8 cellular contexts compared by ENCODE assay signal in genomic region chr9:91775011-91775707, GRCh38.
A peak's percentile ranks its signal among the peaks of the same experiment; 100 is the strongest.
DNase-seq lines count a peak whose midpoint lies in the region; ATAC-seq, FAIRE-seq and TF ChIP-seq lines count a peak whose summit lies in the region.

No MANE protein-coding gene starts in this region.

- H3K27ac ChIP-seq in liver (ENCODE audit: low read depth in 1 of 2, low read length in 2 of 2), result no peak overlapping the region

- no peak overlapping the region for H3K9ac ChIP-seq in liver (ENCODE audit: low read depth in 1 of 2, low read length in 2 of 2)

- no peaks in the 10 kb centered on the region for H3K9me3 ChIP-seq in liver (ENCODE audit: control insufficient read depth in 4 of 4, low read length in 3 of 4)

- peak; percentile 47 for DNase-seq in AG10803 (ENCODE audit: low read depth)
- peak; percentile 81 for DNase-seq in GM19239 (ENCODE audit: insufficient read length, low spot score)
- peak; percentile 43 for DNase-seq in NCI-H2029 treated with DMSO at 0.1 percent for 48 hours (lab: John Stamatoyannopoulos, UW)
- peak; percentile 63 for DNase-seq in activated CD4-positive, CD25-positive, alpha-beta regulatory T cell treated with anti-CD3 and anti-CD28 coated beads, Interleukin-2, amount 50 U/mL, for 72 hours
- DNase-seq in cerebellar cortex (ENCODE audit: low spot score), result peak; percentile 30
- DNase-seq in stimulated activated CD8-positive, alpha-beta memory T cell treated with anti-CD3 and anti-CD28 coated beads, Interleukin-15, amount 100 ng/mL, for 1 hour (ENCODE audit: low read depth), result peak; percentile 42
- no peak for DNase-seq in omental fat pad (ENCODE audit: low spot score)

- WGBS in liver, result 67% methylated on average over 9 of the region's 9 CpGs

- peak; percentile 88 to 94 for TF ChIP-seq RAD21 in liver (IDR thresholded peaks at IDR 0.05)

- no peaks in the 10 kb centered on the region for H3K4me1 ChIP-seq in liver (ENCODE audit: control insufficient read depth in 4 of 4, insufficient read depth in 4 of 4, low read length in 3 of 4)

- H3K36me3 ChIP-seq in liver (ENCODE audit: control insufficient read depth in 4 of 4, insufficient read depth in 3 of 4, low read depth in 1 of 4, low read length in 3 of 4), result no peaks in the 10 kb centered on the region

- H3K27me3 ChIP-seq in liver (ENCODE audit: control insufficient read depth in 4 of 4, insufficient read depth in 4 of 4, low read length in 3 of 4), result peaks cover 0 to 12% (median 0%) of the 10 kb centered on the region in 4 donors

- TF ChIP-seq CTCF in AG10803 (conservative IDR thresholded peaks at IDR 0.05; ENCODE audit: low read length), result peak; percentile 84
- TF ChIP-seq CTCF in liver (IDR thresholded peaks at IDR 0.05; ENCODE audit: low read depth, low read length, missing input control), result peak; percentile 73
- TF ChIP-seq CTCF in omental fat pad (IDR thresholded peaks at IDR 0.05), result peak in 1 of 3 donors; percentile 58

- H3K4me3 ChIP-seq in AG10803 (ENCODE audit: low read length), result no peak overlapping the region
- no peak overlapping the region for H3K4me3 ChIP-seq in liver (ENCODE audit: low read depth in 1 of 3, low read length in 3 of 3)

- no peak for ATAC-seq in omental fat pad (ENCODE audit: low FRiP score)

- peak; percentile 80 for FAIRE-seq in GM19239 (lab: Jason Lieb, UNC)

TF ChIP-seq in liver, 16 proteins besides CTCF, POLR2A, EP300 and RAD21:
- TF ChIP-seq FOXA1 (IDR thresholded peaks at IDR 0.05) (no peak), NR2F2 (IDR thresholded peaks at IDR 0.05) (no peak), MAX (IDR thresholded peaks at IDR 0.05) (no peak), RXRA (IDR thresholded peaks at IDR 0.05) (no peak), YY1 (IDR thresholded peaks at IDR 0.05) (no peak), TAF1 (conservative IDR thresholded peaks at IDR 0.05) (no peak), FOXA2 (IDR thresholded peaks at IDR 0.05) (no peak), REST (IDR thresholded peaks at IDR 0.05) (no peak), HNF4G (IDR thresholded peaks at IDR 0.05) (no peak), ATF3 (IDR thresholded peaks at IDR 0.05) (no peak), JUND (IDR thresholded peaks at IDR 0.05) (no peak), HNF4A (conservative IDR thresholded peaks at IDR 0.05) (no peak), GABPA (IDR thresholded peaks at IDR 0.05 in 1 of 2, conservative IDR thresholded peaks at IDR 0.05 in 1 of 2) (no peak), SP1 (IDR thresholded peaks at IDR 0.05) (no peak), EGR1 (IDR thresholded peaks at IDR 0.05; ENCODE audit: low read depth in 2 of 2) (no peak), ZBTB33 (IDR thresholded peaks at IDR 0.05) (no peak)
